ENCODE assay signal across 8 cellular contexts in the genomic region with DNA sequence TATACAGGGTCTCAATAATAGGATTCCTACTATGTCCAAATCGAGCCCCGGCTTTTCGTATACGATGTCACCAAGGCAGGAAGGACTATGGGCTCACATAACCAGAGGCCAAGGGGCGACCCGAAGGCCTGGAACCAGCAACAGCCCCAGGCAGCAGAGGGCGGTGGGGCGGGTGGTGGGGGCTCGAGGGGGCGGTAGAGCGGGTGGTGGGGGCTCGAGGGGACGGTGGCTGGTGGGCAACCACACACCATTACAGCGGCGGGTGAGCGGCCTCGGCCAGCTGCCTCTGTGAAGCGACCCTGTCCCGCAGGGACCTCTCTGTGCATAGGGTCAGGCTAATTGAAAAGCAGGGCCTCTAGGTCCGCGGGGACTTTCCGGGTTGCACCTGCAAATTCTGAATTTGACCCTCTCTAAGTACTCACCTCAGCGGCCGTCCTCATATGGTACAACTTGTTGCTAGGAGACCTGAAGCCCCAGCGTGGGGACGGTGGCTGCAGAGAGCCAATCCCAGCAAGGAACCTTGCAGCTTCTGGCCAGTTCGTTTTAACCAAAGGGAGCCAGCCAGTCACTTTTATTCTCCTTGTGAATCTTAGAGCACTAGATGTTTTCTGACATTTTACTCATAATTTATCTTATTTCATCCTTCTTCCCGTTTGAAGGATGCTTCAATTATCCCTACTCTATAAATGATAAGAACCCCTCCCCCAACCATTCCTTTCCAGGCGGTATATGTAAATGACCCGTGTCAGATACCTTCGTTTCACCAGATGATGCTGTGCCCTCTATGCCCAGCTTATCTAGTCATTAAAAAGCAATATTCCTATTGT. TPM values are rescaled to one million over a fixed set of nuclear protein-coding genes. Genes with fewer than 3 reads are reported as not detected.
A peak's percentile ranks its signal among the peaks of the same experiment; 100 is the strongest.
DNase-seq lines count a peak whose midpoint lies in the region; ATAC-seq and TF ChIP-seq lines count a peak whose summit lies in the region.

A gene with protein sequence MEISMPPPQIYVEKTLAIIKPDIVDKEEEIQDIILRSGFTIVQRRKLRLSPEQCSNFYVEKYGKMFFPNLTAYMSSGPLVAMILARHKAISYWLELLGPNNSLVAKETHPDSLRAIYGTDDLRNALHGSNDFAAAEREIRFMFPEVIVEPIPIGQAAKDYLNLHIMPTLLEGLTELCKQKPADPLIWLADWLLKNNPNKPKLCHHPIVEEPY (minus strand): TSS at position 480 of the 827 bp plus-strand sequence. CDS start 648 bp downstream, outside the sequence.

- peak; percentile 73 for DNase-seq in SHP77 treated with DMSO at 0.1 percent for 48 hours (lab: John Stamatoyannopoulos, UW)
- DNase-seq in fibroblast of the conjunctiva (ENCODE audit: low read depth), result peak; percentile 34
- peak; percentile 40 for DNase-seq in myocyte (ENCODE audit: low read depth)
- no peak for DNase-seq in NAMALWA (ENCODE audit: low spot score)

- peak within 1 kb of the TSS; percentile 20; the same call in 1 of the 2 replicates for H3K27ac ChIP-seq in C4-2B

- TF ChIP-seq CTCF in C4-2B (conservative IDR thresholded peaks at IDR 0.05), result no peak

- ATAC-seq in HG02885 (IDR thresholded peaks at IDR 0.05; ENCODE audit: poor library complexity, unreplicated experiment), result peak; percentile 56
- no peak for ATAC-seq in HG03565 (IDR thresholded peaks at IDR 0.05; ENCODE audit: unreplicated experiment)
- ATAC-seq in activated CD4-positive, CD25-positive, alpha-beta regulatory T cell treated with anti-CD3 and anti-CD28 coated beads, Interleukin-2, amount 50 U/mL, for 24 hours, result no peak

RNA-seq across cellular contexts. Expression of the gene that starts here (rescaled TPM):
- 0.16 and 0.62 TPM in 2 replicates for total RNA-seq in myocyte
- 0.64 TPM for polyA plus RNA-seq in myocyte (2012)

Comparison
In these comparisons a context has a peak if more than half of its experiments do, and no peak if none do; other contexts are left out.
1. Peak in DNase-seq in myocyte; RNA of the gene not detected or under 1 TPM.